In genomic region chr10:32367793-32368453, GRCh38 we compare ENCODE assay signal across 8 cellular contexts. TPM values are rescaled to one million over a fixed set of nuclear protein-coding genes. Genes with fewer than 3 reads are reported as not detected.
A peak's percentile ranks its signal among the peaks of the same experiment; 100 is the strongest.
DNase-seq lines count a peak whose midpoint lies in the region; ATAC-seq and TF ChIP-seq lines count a peak whose summit lies in the region.

No MANE protein-coding gene starts in this region.

- no peaks in the 10 kb centered on the region for H3K79me2 ChIP-seq in mesendoderm (ENCODE audit: control insufficient read depth, insufficient read depth, low read length)

- no peak overlapping the region for H3K4ac ChIP-seq in mesendoderm (ENCODE audit: low read depth, low read length)

- WGBS in mesendoderm (ENCODE audit: extremely low coverage, insufficient coverage, low lambda C conversion rate), result no CpG with 5 or more reads among the region's 7 CpGs

- H3K27ac Mint-ChIP-seq in activated CD8-positive, alpha-beta T cell treated with anti-CD3 and anti-CD28 coated beads, Interleukin-2, amount 10 ng/mL, durations not matched to agents 7 days and 5 days, result peak overlapping the region; percentile 39

- H3K27me3 ChIP-seq in mesendoderm (ENCODE audit: insufficient read depth, low read length, poor library complexity), result no peaks in the 10 kb centered on the region

- H3K18ac ChIP-seq in mesendoderm (ENCODE audit: low read length), result no peak overlapping the region

- H3K23ac ChIP-seq in mesendoderm (ENCODE audit: low read length), result no peak overlapping the region

- no peaks in the 10 kb centered on the region for H3K36me3 ChIP-seq in mesendoderm (ENCODE audit: control insufficient read depth, insufficient read depth, low read length)

- H3K36me3 Mint-ChIP-seq in activated CD8-positive, alpha-beta T cell treated with anti-CD3 and anti-CD28 coated beads, Interleukin-2, amount 10 ng/mL, durations not matched to agents 7 days and 5 days (ENCODE audit: low read depth), result peaks cover 8% of the 10 kb centered on the region

- no peak overlapping the region for H4K8ac ChIP-seq in mesendoderm (ENCODE audit: low read depth, low read length)

- POLR2A ChIA-PET in activated CD8-positive, alpha-beta T cell treated with anti-CD3 and anti-CD28 coated beads, Interleukin-2, amount 10 ng/mL, durations not matched to agents 7 days and 5 days (lab: Charles Lee), result no interaction called here

- H3K4me2 ChIP-seq in mesendoderm (ENCODE audit: low read length), result no peak overlapping the region

- H2BK15ac ChIP-seq in mesendoderm (replicated peaks; ENCODE audit: low read depth), result no peak overlapping the region

- no peak overlapping the region for H2BK5ac ChIP-seq in mesendoderm (ENCODE audit: low read length)

- H3K4me1 ChIP-seq in mesendoderm (ENCODE audit: control insufficient read depth, low read depth, low read length), result no peaks in the 10 kb centered on the region

- H3K4me3 ChIP-seq in AG09309 (ENCODE audit: control insufficient read depth, low read depth, low read length), result no peak overlapping the region
- H3K4me3 ChIP-seq in mesendoderm (ENCODE audit: low read length), result no peak overlapping the region

- peak; percentile 47 for ATAC-seq in GM18520 (IDR thresholded peaks at IDR 0.05; ENCODE audit: unreplicated experiment)
- peak; percentile 50 for ATAC-seq in activated CD8-positive, alpha-beta T cell treated with anti-CD3 and anti-CD28 coated beads, Interleukin-2, amount 10 ng/mL, durations not matched to agents 7 days and 5 days
- no peak for ATAC-seq in HG02970 (IDR thresholded peaks at IDR 0.05; ENCODE audit: low FRiP score, unreplicated experiment)

- peaks cover 39% of the 10 kb centered on the region for H3K4me1 Mint-ChIP-seq in activated CD8-positive, alpha-beta T cell treated with anti-CD3 and anti-CD28 coated beads, Interleukin-2, amount 10 ng/mL, durations not matched to agents 7 days and 5 days (ENCODE audit: low read depth)

- H2AK5ac ChIP-seq in mesendoderm (ENCODE audit: low read length), result no peak overlapping the region

- CTCF ChIA-PET in activated CD8-positive, alpha-beta T cell treated with anti-CD3 and anti-CD28 coated beads, Interleukin-2, amount 10 ng/mL, durations not matched to agents 7 days and 5 days (lab: Charles Lee), result interaction anchor here (0.6 to 5.9 kb wide), 15 partner anchors 8 to 178 kb away, joined by 3 to 47 read pairs (median 4); no protein-coding TSS in a partner anchor

- H3K79me1 ChIP-seq in mesendoderm (ENCODE audit: low read length), result no peaks in the 10 kb centered on the region

- H4K5ac ChIP-seq in mesendoderm (ENCODE audit: low read length), result no peak overlapping the region

- no peaks in the 10 kb centered on the region for H3K27me3 Mint-ChIP-seq in activated CD8-positive, alpha-beta T cell treated with anti-CD3 and anti-CD28 coated beads, Interleukin-2, amount 10 ng/mL, durations not matched to agents 7 days and 5 days (ENCODE audit: low read depth)

- no peak overlapping the region for H2BK120ac ChIP-seq in mesendoderm (ENCODE audit: low read depth, low read length)

- peak; percentile 75 for TF ChIP-seq CTCF in AG09309 (IDR thresholded peaks at IDR 0.05; ENCODE audit: control insufficient read depth, insufficient read depth, low read depth, low read length, missing control alignments)

- no peak overlapping the region for H3K27ac ChIP-seq in mesendoderm (ENCODE audit: low read depth, low read length)

- H3K9ac ChIP-seq in mesendoderm (ENCODE audit: low read length), result no peak overlapping the region

- DNase-seq in AG09309 (ENCODE audit: low read depth) (no peak), NCI-H446 (lab: John Stamatoyannopoulos, UW) (peak; percentile 42 to 55), mesendoderm (peak; percentile 67)
- peak; percentile 81 for DNase-seq in activated CD8-positive, alpha-beta T cell treated with anti-CD3 and anti-CD28 coated beads, Interleukin-2, amount 10 ng/mL, durations not matched to agents 7 days and 5 days
- peak; percentile 70 for DNase-seq in effector CD8-positive, alpha-beta T cell (lab: John Stamatoyannopoulos, UW)
- peak; percentile 28 to 50 for DNase-seq in stimulated activated CD8-positive, alpha-beta memory T cell treated with anti-CD3 and anti-CD28 coated beads, Interleukin-15, amount 100 ng/mL, for 48 hours (ENCODE audit: low read depth in 2 of 2)

- no peak overlapping the region for H3K56ac ChIP-seq in mesendoderm (ENCODE audit: low read length)

- H3K9me3 Mint-ChIP-seq in activated CD8-positive, alpha-beta T cell treated with anti-CD3 and anti-CD28 coated beads, Interleukin-2, amount 10 ng/mL, durations not matched to agents 7 days and 5 days (ENCODE audit: insufficient read depth), result no peaks in the 10 kb centered on the region

- peak overlapping the region; percentile 31 for H3K4me3 Mint-ChIP-seq in activated CD8-positive, alpha-beta T cell treated with anti-CD3 and anti-CD28 coated beads, Interleukin-2, amount 10 ng/mL, durations not matched to agents 7 days and 5 days

RNA-seq across cellular contexts. Expression of gene EPC1, which starts 21.0 kb away (rescaled TPM):
- total RNA-seq in activated CD8-positive, alpha-beta T cell treated with anti-CD3 and anti-CD28 coated beads, Interleukin-2, amount 10 ng/mL, durations not matched to agents 7 days and 5 days, result 10 to 100 TPM; 40.9 to 43.5 TPM
- 24.6 TPM for polyA plus RNA-seq in mesendoderm (2013, experiment 1 of 2)
- 23.4 TPM for polyA plus RNA-seq in mesendoderm (2013, experiment 2 of 2)
